8 cellular contexts compared by ENCODE assay signal in the genomic region with DNA sequence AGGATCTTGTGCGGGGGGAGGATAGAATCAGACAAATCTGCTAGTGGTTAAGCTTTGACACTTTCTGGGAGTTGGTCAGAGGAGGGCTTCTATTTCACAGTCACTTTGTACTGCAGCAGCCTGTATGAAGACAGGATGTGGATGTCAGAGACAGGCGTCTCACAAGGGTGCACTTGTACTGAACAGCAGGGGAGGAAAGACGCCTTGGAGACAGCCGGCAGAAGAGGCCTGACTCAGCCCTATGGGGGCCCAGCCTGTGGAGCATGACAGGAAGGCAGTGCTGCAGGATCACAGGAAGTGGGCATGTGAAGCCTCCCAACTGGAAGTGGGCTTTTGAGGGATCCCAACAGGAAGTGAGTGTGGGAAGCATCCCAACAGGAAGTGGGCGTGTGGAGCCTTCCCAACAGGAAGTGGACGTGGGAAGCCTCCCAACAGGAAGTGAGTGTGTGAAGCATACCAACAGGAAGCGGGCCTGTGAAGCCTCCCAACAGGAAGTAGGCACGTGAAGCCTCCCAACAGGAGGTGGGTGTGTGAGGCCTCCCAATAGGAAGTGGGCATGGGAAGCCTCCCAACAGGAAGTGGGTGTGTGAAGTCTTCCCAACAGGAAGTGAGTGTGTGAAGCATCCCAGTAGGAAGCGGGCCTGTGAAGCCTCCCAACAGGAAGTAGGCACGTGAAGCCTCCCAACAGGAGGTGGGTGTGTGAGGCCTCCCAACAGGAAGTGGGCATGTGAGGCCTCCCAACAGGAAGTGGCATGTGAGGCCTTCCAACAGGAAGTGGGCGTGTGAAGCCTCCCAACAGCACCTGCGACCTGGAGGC.
DNase-seq lines count a peak whose midpoint lies in the region; ATAC-seq and TF ChIP-seq lines count a peak whose summit lies in the region.

No MANE protein-coding gene starts in this region.

- TF ChIP-seq CTCF in adrenal gland (IDR thresholded peaks at IDR 0.05) (no peak), WERI-Rb-1 (IDR thresholded peaks at IDR 0.05; ENCODE audit: low read depth, low read length) (no peak), smooth muscle cell (IDR thresholded peaks at IDR 0.05; ENCODE audit: borderline replicate concordance, insufficient read depth, poor library complexity, severe bottlenecking) (no peak)

- H3K4me3 ChIP-seq in adrenal gland = no peak overlapping the region
- no peak overlapping the region for H3K4me3 ChIP-seq in WERI-Rb-1 (ENCODE audit: low read depth, low read length)
- no peak overlapping the region for H3K4me3 ChIP-seq in smooth muscle cell

- H3K4me2 ChIP-seq in smooth muscle cell = no peak overlapping the region

- TF ChIP-seq POLR2A in adrenal gland (IDR thresholded peaks at IDR 0.05) = no peak

- H2AFZ ChIP-seq in smooth muscle cell (ENCODE audit: low read depth) = no peak overlapping the region

- H3F3A ChIP-seq in smooth muscle cell (ENCODE audit: low read depth) = no peaks in the 10 kb centered on the region

- no peaks in the 10 kb centered on the region for H3K36me3 ChIP-seq in adrenal gland (replicated peaks in 1 of 2)
- no peaks in the 10 kb centered on the region for H3K36me3 ChIP-seq in WERI-Rb-1
- H3K36me3 ChIP-seq in smooth muscle cell (ENCODE audit: low read depth) = no peaks in the 10 kb centered on the region

- peak; percentile 49 for ATAC-seq in GM21367 (IDR thresholded peaks at IDR 0.05; ENCODE audit: unreplicated experiment)
- ATAC-seq in T-helper 17 cell = peak; percentile 72
- ATAC-seq in HG02588 (IDR thresholded peaks at IDR 0.05; ENCODE audit: unreplicated experiment) = no peak

- H3K4me1 ChIP-seq in adrenal gland (replicated peaks in 1 of 2) (no peaks in the 10 kb centered on the region), smooth muscle cell (ENCODE audit: low read depth) (no peaks in the 10 kb centered on the region)

- intact Hi-C loops in adrenal gland (cut with DNase I) = no loop called here

- no peak for DNase-seq in T-helper 17 cell
- peak; percentile 5 for DNase-seq in effector CD8-positive, alpha-beta T cell (lab: John Stamatoyannopoulos, UW)
- peak; percentile 51 for DNase-seq in stimulated activated CD4-positive, alpha-beta T cell treated with anti-CD3 and anti-CD28 coated beads, Interleukin-1b, Interleukin-23, amount 100 ng/mL, for 48 hours
- no peak for DNase-seq in adrenal gland
- no peak for DNase-seq in WERI-Rb-1
- no peak for DNase-seq in smooth muscle cell (lab: John Stamatoyannopoulos, UW; ENCODE audit: unreplicated experiment)

- H3K27me3 ChIP-seq in adrenal gland (no peaks in the 10 kb centered on the region), WERI-Rb-1 (ENCODE audit: insufficient read depth, low read depth, severe bottlenecking) (no peaks in the 10 kb centered on the region), smooth muscle cell (ENCODE audit: low read depth) (no peaks in the 10 kb centered on the region)

- no peaks in the 10 kb centered on the region for H3K36me3 Mint-ChIP-seq in T-helper 17 cell (ENCODE audit: low read depth)

- H3K27ac ChIP-seq in adrenal gland (no peak overlapping the region), WERI-Rb-1 (no peak overlapping the region), smooth muscle cell (ENCODE audit: low read depth) (no peak overlapping the region)

- no peaks in the 10 kb centered on the region for H4K20me1 ChIP-seq in smooth muscle cell (ENCODE audit: low read depth)

- H3K27ac Mint-ChIP-seq in T-helper 17 cell = peak overlapping the region; percentile 49

- H3K9ac ChIP-seq in smooth muscle cell (ENCODE audit: low read depth) = no peak overlapping the region

- no peaks in the 10 kb centered on the region for H3K9me3 ChIP-seq in T-helper 17 cell (ENCODE audit: control insufficient read depth, low read length, poor library complexity, severe bottlenecking)
- no peaks in the 10 kb centered on the region for H3K9me3 ChIP-seq in adrenal gland (replicated peaks in 1 of 3)
- H3K9me3 ChIP-seq in WERI-Rb-1 (ENCODE audit: severe bottlenecking) = peaks cover 8% of the 10 kb centered on the region
- H3K9me3 ChIP-seq in smooth muscle cell (replicated peaks; ENCODE audit: low read depth) = no peaks in the 10 kb centered on the region

- no peaks in the 10 kb centered on the region for H3K27me3 Mint-ChIP-seq in T-helper 17 cell

- 64 to 71% (median 69%) methylated on average over 11 to 12 of the region's 12 CpGs for WGBS in adrenal gland, 4 donors
- WGBS in smooth muscle cell (ENCODE audit: low lambda C conversion rate) = 87% methylated on average over 12 of the region's 12 CpGs

- peaks cover 22% of the 10 kb centered on the region for H3K4me1 Mint-ChIP-seq in T-helper 17 cell

- H3K4me3 Mint-ChIP-seq in T-helper 17 cell = peak overlapping the region; percentile 59

- H3K79me2 ChIP-seq in smooth muscle cell (ENCODE audit: low read depth) = no peaks in the 10 kb centered on the region

Comparison
In these comparisons a context has a peak if more than half of its experiments do, and no peak if none do; other contexts are left out.
1. DNase-seq: peak in effector CD8-positive, alpha-beta T cell (single experiment) and stimulated activated CD4-positive, alpha-beta T cell treated with anti-CD3 and anti-CD28 coated beads, Interleukin-1b, Interleukin-23, amount 100 ng/mL, for 48 hours (single experiment); none in T-helper 17 cell (0 of 3), adrenal gland (0 of 7), WERI-Rb-1 (single experiment) and smooth muscle cell (single experiment).